11 cellular contexts compared by ENCODE assay signal in the genomic region with DNA sequence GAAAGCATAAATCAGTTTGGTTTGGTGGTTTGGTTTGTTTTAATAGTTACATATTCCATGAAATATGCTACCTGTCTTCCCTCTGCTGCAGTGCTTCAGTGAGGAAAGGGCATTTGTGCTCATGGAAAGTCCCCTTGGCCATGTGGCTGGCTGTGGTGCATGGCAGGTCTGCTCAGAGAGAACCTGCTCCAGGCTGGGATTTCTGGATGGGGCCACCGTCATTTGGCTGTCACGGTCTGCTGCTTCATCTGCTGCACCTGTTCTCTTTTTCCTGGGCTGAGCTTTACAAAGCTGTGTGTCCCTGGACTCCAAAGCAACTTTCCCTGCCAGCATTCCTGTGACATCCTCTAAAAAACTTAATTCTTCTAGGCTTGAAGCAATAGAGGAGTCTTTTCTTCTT. TPM values are rescaled to one million over a fixed set of nuclear protein-coding genes. Genes with fewer than 3 reads are reported as not detected.
DNase-seq lines count a peak whose midpoint lies in the region; ATAC-seq and TF ChIP-seq lines count a peak whose summit lies in the region.
"Had no signal": no experiment of that assay in that cellular context is flagged by ENCODE, and none has a peak within 500 bp of the region (broad histone marks: within the 10 kb centered on the region; RNA-seq: fewer than 3 reads in every experiment).

No MANE protein-coding gene starts in this region.

- H3K4me1 ChIP-seq in neural progenitor cell: peaks cover 13% of the 10 kb centered on the region
- peaks cover 48% of the 10 kb centered on the region for H3K4me1 ChIP-seq in A673 (ENCODE audit: insufficient read depth, low read length, poor library complexity, severe bottlenecking)

- H3K4me1 Mint-ChIP-seq in neural progenitor cell: peaks cover 17% of the 10 kb centered on the region
- H3K4me1 Mint-ChIP-seq in endothelial cell (ENCODE audit: unreplicated experiment): peaks cover 4% of the 10 kb centered on the region

- H3K79me2 ChIP-seq in neural progenitor cell (ENCODE audit: low read depth): peaks cover 88% of the 10 kb centered on the region

- H4K20me1 ChIP-seq in neural progenitor cell (ENCODE audit: low read depth): peaks cover 39% of the 10 kb centered on the region

- DNase-seq in NCI-H526 (lab: John Stamatoyannopoulos, UW): peak; percentile 88 to 97
- peak; percentile 23 for DNase-seq in neural progenitor cell (ENCODE audit: low spot score)
- no peak for DNase-seq in A673 (ENCODE audit: low spot score)
- no peak for DNase-seq in endothelial cell (ENCODE audit: low spot score)
- no peak for DNase-seq in HuH-7.5 (ENCODE audit: low spot score)
- DNase-seq: effector CD4-positive, alpha-beta T cell; GDM1; NCI-H226 had no signal

- no peaks in the 10 kb centered on the region for H3F3A ChIP-seq in neural progenitor cell (ENCODE audit: low read depth)

- H3K36me3 ChIP-seq in neural progenitor cell (no peaks in the 10 kb centered on the region), A673 (ENCODE audit: insufficient read depth, low read length, poor library complexity, severe bottlenecking) (peaks cover 7% of the 10 kb centered on the region)

- H3K27me3 ChIP-seq in neural progenitor cell (no peaks in the 10 kb centered on the region), A673 (replicated peaks; ENCODE audit: insufficient read depth, low read depth, low read length, poor library complexity) (no peaks in the 10 kb centered on the region)

- H3K4me3 Mint-ChIP-seq in neural progenitor cell: no peak overlapping the region
- no peak overlapping the region for H3K4me3 Mint-ChIP-seq in endothelial cell (ENCODE audit: unreplicated experiment)
- H3K4me3 Mint-ChIP-seq: type B pancreatic cell had no signal

- H3K9me3 Mint-ChIP-seq in neural progenitor cell (no peaks in the 10 kb centered on the region), endothelial cell (ENCODE audit: unreplicated experiment) (no peaks in the 10 kb centered on the region)
- H3K9me3 Mint-ChIP-seq: type B pancreatic cell had no signal

- H3K27me3 Mint-ChIP-seq in neural progenitor cell (ENCODE audit: insufficient read depth, low read depth): no peaks in the 10 kb centered on the region
- H3K27me3 Mint-ChIP-seq in endothelial cell (ENCODE audit: unreplicated experiment): no peaks in the 10 kb centered on the region
- H3K27me3 Mint-ChIP-seq: type B pancreatic cell had no signal

- H3K36me3 Mint-ChIP-seq in neural progenitor cell: peaks cover 34% of the 10 kb centered on the region
- no peaks in the 10 kb centered on the region for H3K36me3 Mint-ChIP-seq in endothelial cell (ENCODE audit: low read depth, unreplicated experiment)

- TF ChIP-seq CTCF in neural progenitor cell (IDR thresholded peaks at IDR 0.05): no peak
- TF ChIP-seq CTCF in A673 (conservative IDR thresholded peaks at IDR 0.05; ENCODE audit: low read depth, low read length): no peak
- no peak for TF ChIP-seq CTCF in endothelial cell (IDR thresholded peaks at IDR 0.05; ENCODE audit: unreplicated experiment)

- H3K9me3 ChIP-seq in neural progenitor cell (ENCODE audit: low read depth) (no peaks in the 10 kb centered on the region), A673 (ENCODE audit: low read depth, low read length, poor library complexity, severe bottlenecking) (no peaks in the 10 kb centered on the region)

- H2AFZ ChIP-seq in neural progenitor cell (replicated peaks): no peak overlapping the region

- H3K27ac Mint-ChIP-seq in neural progenitor cell: no peak overlapping the region
- H3K27ac Mint-ChIP-seq in endothelial cell (ENCODE audit: unreplicated experiment): no peak overlapping the region
- H3K27ac Mint-ChIP-seq: type B pancreatic cell had no signal

- no peak overlapping the region for H3K9ac ChIP-seq in neural progenitor cell

- ATAC-seq in GM18511 (IDR thresholded peaks at IDR 0.05; ENCODE audit: unreplicated experiment) (peak; percentile 51), HG03432 (IDR thresholded peaks at IDR 0.05; ENCODE audit: unreplicated experiment) (peak; percentile 60)

- H3K4me3 ChIP-seq in neural progenitor cell (no peak overlapping the region), A673 (ENCODE audit: low read depth, low read length, poor library complexity, severe bottlenecking) (no peak overlapping the region)

- intact Hi-C loops in A673 (cut with micrococcal nuclease; ENCODE audit: unreplicated experiment): no loop called here

- POLR2A ChIA-PET in A673 (lab: Charles Lee; ENCODE audit: low non-redundant PET): no interaction called here

- CTCF ChIA-PET in A673 (lab: Charles Lee): no interaction called here

- no peak overlapping the region for H3K4me2 ChIP-seq in neural progenitor cell

- BruUV-seq in A673 (replicated peaks; lab: Mats Ljungman, UMichigan): no TSS peak

- H3K27ac ChIP-seq in neural progenitor cell (no peak overlapping the region), A673 (ENCODE audit: low read depth, low read length, poor library complexity, severe bottlenecking) (no peak overlapping the region)

RNA-seq across cellular contexts. Expression of gene CDK14, which starts 8.9 kb away (rescaled TPM):
- total RNA-seq in neural progenitor cell (ENCODE audit: low replicate concordance) (41.9 and 52.3 TPM in 2 replicates), A673 (2021) (128 and 131 TPM in 2 replicates), endothelial cell (ENCODE audit: unreplicated experiment) (30.2 TPM)

Comparison
In these comparisons a context has a peak if more than half of its experiments do, and no peak if none do; other contexts are left out.
1. DNase-seq: peak in NCI-H526 (2 of 2) and neural progenitor cell (single experiment); none in A673 (single experiment), endothelial cell (single experiment) and HuH-7.5 (single experiment).